In genomic region chr11:73376803-73377629, GRCh38 we compare ENCODE assay signal across 8 cellular contexts. TPM values are rescaled to one million over a fixed set of nuclear protein-coding genes. Genes with fewer than 3 reads are reported as not detected.
DNase-seq lines count a peak whose midpoint lies in the region; ATAC-seq, FAIRE-seq and TF ChIP-seq lines count a peak whose summit lies in the region.

No MANE protein-coding gene starts in this region.

- no peaks in the 10 kb centered on the region for H3K27me3 ChIP-seq in A673 (replicated peaks; ENCODE audit: insufficient read depth, low read depth, low read length, poor library complexity)
- no peaks in the 10 kb centered on the region for H3K27me3 ChIP-seq in thoracic aorta (replicated peaks; ENCODE audit: insufficient read depth)

- no peaks in the 10 kb centered on the region for H3K9me3 ChIP-seq in A673 (ENCODE audit: low read depth, low read length, poor library complexity, severe bottlenecking)
- no peaks in the 10 kb centered on the region for H3K9me3 ChIP-seq in thoracic aorta

- H3K4me1 ChIP-seq in A673 (ENCODE audit: insufficient read depth, low read length, poor library complexity, severe bottlenecking) (peaks cover 14% of the 10 kb centered on the region), thoracic aorta (ENCODE audit: control insufficient read depth in 1 of 2, low read depth in 2 of 2) (peaks cover 3 to 40% of the 10 kb centered on the region in 2 donors)

- FAIRE-seq in frontal cortex (lab: Jason Lieb, UNC), result no peak

- POLR2A ChIA-PET in A673 (lab: Charles Lee; ENCODE audit: low non-redundant PET), result no interaction called here

- peak overlapping the region; percentile 98 for H3K4me3 ChIP-seq in A673 (ENCODE audit: low read depth, low read length, poor library complexity, severe bottlenecking)
- H3K4me3 ChIP-seq in thoracic aorta, result peak overlapping the region; percentile 77

- DNase-seq in A673 (ENCODE audit: low spot score) (no peak), SHP77 treated with DMSO at 0.1 percent for 48 hours (lab: John Stamatoyannopoulos, UW) (peak; percentile 26), activated gamma-delta T cell treated with Interleukin-2 at 50 U/mL for 16 hours (peak; percentile 34), frontal cortex (ENCODE audit: low spot score in 2 of 2) (peak; percentile 59 to 74), omental fat pad (ENCODE audit: low spot score) (peak; percentile 69), thoracic aorta (ENCODE audit: low spot score) (peak; percentile 51)

- intact Hi-C loops in A673 (cut with micrococcal nuclease; ENCODE audit: unreplicated experiment), result no loop called here

- CTCF ChIA-PET in A673 (lab: Charles Lee), result no interaction called here

- ATAC-seq in GM18867 (IDR thresholded peaks at IDR 0.05; ENCODE audit: unreplicated experiment), result peak; percentile 16
- peak; percentile 17 for ATAC-seq in HG03442 (IDR thresholded peaks at IDR 0.05; ENCODE audit: unreplicated experiment)
- ATAC-seq in omental fat pad (ENCODE audit: low FRiP score), result peak; percentile 39
- ATAC-seq in thoracic aorta (ENCODE audit: insufficient number of reproducible peaks, low FRiP score, low read depth), result no peak

- TF ChIP-seq CTCF in A673 (conservative IDR thresholded peaks at IDR 0.05; ENCODE audit: low read depth, low read length) (no peak), omental fat pad (IDR thresholded peaks at IDR 0.05) (no peak), thoracic aorta (IDR thresholded peaks at IDR 0.05) (no peak)

- H3K36me3 ChIP-seq in A673 (ENCODE audit: insufficient read depth, low read length, poor library complexity, severe bottlenecking) (no peaks in the 10 kb centered on the region), thoracic aorta (no peaks in the 10 kb centered on the region)

- no TSS peak for BruUV-seq in A673 (replicated peaks; lab: Mats Ljungman, UMichigan)

- H3K27ac ChIP-seq in A673 (ENCODE audit: low read depth, low read length, poor library complexity, severe bottlenecking) (peak overlapping the region; percentile 91), thoracic aorta (peak overlapping the region; percentile 83 to 84)

RNA-seq across cellular contexts. Expression of gene RELT, which starts 0.8 kb away (rescaled TPM):
- total RNA-seq in A673 (2021) (16.2 and 20.9 TPM in 2 replicates), frontal cortex (2.0 TPM), omental fat pad (10 to 100 TPM in 1 of 4 donors, 1 to 10 TPM in 3; 5.0 to 21.6 (median 9.0) TPM), thoracic aorta (10 to 100 TPM in 1 of 2 donors, 1 to 10 TPM in 1; 6.5 to 14.2 TPM)
